9 cellular contexts compared by ENCODE assay signal in the genomic region with DNA sequence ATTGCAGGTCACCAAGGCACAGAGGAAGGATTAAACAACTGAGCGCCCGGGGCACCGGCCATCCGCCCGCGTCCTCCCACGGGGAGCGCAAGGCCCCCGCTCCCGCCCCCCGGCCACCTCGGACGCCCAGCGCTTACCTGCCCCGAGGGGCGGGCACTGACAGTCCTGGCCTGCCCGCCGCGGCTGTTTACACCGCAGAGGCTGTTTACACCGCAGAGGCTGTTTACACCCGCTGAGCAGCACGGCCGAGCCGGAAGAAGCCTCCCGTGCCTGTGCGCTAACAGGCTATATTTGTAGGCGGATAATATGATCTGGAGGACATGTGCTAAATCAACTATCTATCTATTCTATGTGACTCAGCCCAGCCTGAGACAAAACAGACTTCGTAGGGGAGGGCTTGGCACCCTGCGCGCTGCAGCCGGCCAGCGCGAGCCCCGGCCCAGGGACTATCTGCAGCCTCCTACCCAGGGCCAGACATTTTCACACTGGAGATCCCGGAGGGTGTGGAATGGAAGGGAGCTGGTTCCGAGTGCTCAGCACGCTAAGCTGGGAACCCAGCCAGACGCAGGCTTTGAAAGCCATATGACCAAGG. TPM values are rescaled to one million over a fixed set of nuclear protein-coding genes. Genes with fewer than 3 reads are reported as not detected.
DNase-seq lines count a peak whose midpoint lies in the region; ATAC-seq and TF ChIP-seq lines count a peak whose summit lies in the region.
"Had no signal": no experiment of that assay in that cellular context is flagged by ENCODE, and none has a peak within 500 bp of the region (broad histone marks: within the 10 kb centered on the region; RNA-seq: fewer than 3 reads in every experiment).

A gene with protein sequence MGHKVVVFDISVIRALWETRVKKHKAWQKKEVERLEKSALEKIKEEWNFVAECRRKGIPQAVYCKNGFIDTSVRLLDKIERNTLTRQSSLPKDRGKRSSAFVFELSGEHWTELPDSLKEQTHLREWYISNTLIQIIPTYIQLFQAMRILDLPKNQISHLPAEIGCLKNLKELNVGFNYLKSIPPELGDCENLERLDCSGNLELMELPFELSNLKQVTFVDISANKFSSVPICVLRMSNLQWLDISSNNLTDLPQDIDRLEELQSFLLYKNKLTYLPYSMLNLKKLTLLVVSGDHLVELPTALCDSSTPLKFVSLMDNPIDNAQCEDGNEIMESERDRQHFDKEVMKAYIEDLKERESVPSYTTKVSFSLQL (minus strand): TSS at position 263 of the 592 bp plus-strand sequence. CDS start 14,711 bp downstream, outside the sequence.

- no peak within 1 kb of the TSS for H3K27ac ChIP-seq in DOHH2 (ENCODE audit: low read depth, low read length)
- peak within 1 kb of the TSS; percentile 77 for H3K27ac ChIP-seq in SJSA1
- H3K27ac ChIP-seq in mammary epithelial cell (ENCODE audit: insufficient read depth, low read depth, low read length) = no peak within 1 kb of the TSS
- H3K27ac ChIP-seq in skin epidermis = peak within 1 kb of the TSS in 14 of 21 experiments; percentile 20 to 81 (median 56)
- H3K27ac ChIP-seq: KMS-11 had no signal

- intact Hi-C loops in mammary epithelial cell (cut with micrococcal nuclease) = no loop called here

- H3K9ac ChIP-seq in mammary epithelial cell (ENCODE audit: insufficient read depth, low read length) = no peak within 1 kb of the TSS
- H3K9ac ChIP-seq: KMS-11 had no signal

- H3K4me3 ChIP-seq in DOHH2 (ENCODE audit: low read length) (peak within 1 kb of the TSS; percentile 11; the same call in 1 of the 2 replicates), SJSA1 (peak within 1 kb of the TSS; percentile 31), mammary epithelial cell (replicated peaks in 1 of 3; ENCODE audit: insufficient read depth in 1 of 3, low read depth in 2 of 3, low read length in 3 of 3) (peak within 1 kb of the TSS; percentile 40 to 50 (median 49)), skin epidermis (peak within 1 kb of the TSS; percentile 24 to 56 (median 37))

- DNase-seq in SJSA1 (ENCODE audit: low read depth in 1 of 2, low spot score in 2 of 2) (peak in 1 of 2 experiments; percentile 30), mammary epithelial cell (peak; percentile 23), immature natural killer cell (peak in 2 of 3 donors; percentile 15 to 23), NCI-H2196 treated with DMSO at 0.1 percent for 48 hours (lab: John Stamatoyannopoulos, UW; ENCODE audit: unreplicated experiment) (no peak), SW 1271 (lab: John Stamatoyannopoulos, UW) (no peak)

- BruUV-seq in mammary epithelial cell (replicated peaks; lab: Mats Ljungman, UMichigan) = no TSS peak

- dilution Hi-C loops in mammary epithelial cell (cut with HindIII; ENCODE audit: low sequenced_read_pairs) = no loop called here

- H3F3A ChIP-seq in DOHH2 (ENCODE audit: control insufficient read depth, insufficient read depth) = no peaks in the 10 kb centered on the region

- no peak within 1 kb of the TSS for H3K27ac Mint-ChIP-seq in immature natural killer cell

- peaks cover 10% of the 10 kb centered on the region for H3K4me1 ChIP-seq in DOHH2 (ENCODE audit: control insufficient read depth, low read length)
- H3K4me1 ChIP-seq in SJSA1 (replicated peaks) = peaks cover 29% of the 10 kb centered on the region
- H3K4me1 ChIP-seq in mammary epithelial cell (ENCODE audit: insufficient read depth, low read length) = peaks cover 7% of the 10 kb centered on the region

- CTCF ChIA-PET in mammary epithelial cell (lab: Charles Lee; ENCODE audit: low non-redundant PET) = no interaction called here

- no peaks in the 10 kb centered on the region for H3K79me2 ChIP-seq in DOHH2 (ENCODE audit: control insufficient read depth, low read length)
- no peaks in the 10 kb centered on the region for H3K79me2 ChIP-seq in mammary epithelial cell (ENCODE audit: insufficient read depth, low read length)

- H2AFZ ChIP-seq in mammary epithelial cell (ENCODE audit: low read depth, low read length) = peak within 1 kb of the TSS; percentile 90

- H3K9me2 ChIP-seq in DOHH2 (replicated peaks; ENCODE audit: control insufficient read depth, low read length) = no peaks in the 10 kb centered on the region

- H3K9me3 ChIP-seq in DOHH2 (ENCODE audit: control insufficient read depth, insufficient read depth, low read length) (no peaks in the 10 kb centered on the region; the same call in 1 of the 2 replicates), SJSA1 (replicated peaks) (no peaks in the 10 kb centered on the region), mammary epithelial cell (replicated peaks; ENCODE audit: insufficient read depth, low read length) (no peaks in the 10 kb centered on the region)

- H3K4me3 Mint-ChIP-seq in immature natural killer cell = peak within 1 kb of the TSS in 4 of 5 donors; percentile 15 to 49 (median 36)

- TF ChIP-seq CTCF in DOHH2 (IDR thresholded peaks at IDR 0.05; ENCODE audit: low read depth, low read length, poor library complexity, severe bottlenecking) (no peak), mammary epithelial cell (conservative IDR thresholded peaks at IDR 0.05 in 1 of 2, IDR thresholded peaks at IDR 0.05 in 1 of 2; ENCODE audit: extremely low read depth in 1 of 2, insufficient read depth in 1 of 2, low read depth in 1 of 2, low read length in 2 of 2) (no peak)

- no peaks in the 10 kb centered on the region; the same call in 1 of the 2 replicates for H3K27me3 ChIP-seq in DOHH2 (ENCODE audit: control insufficient read depth, low read length)
- no peaks in the 10 kb centered on the region for H3K27me3 ChIP-seq in SJSA1 (replicated peaks)
- no peaks in the 10 kb centered on the region for H3K27me3 ChIP-seq in mammary epithelial cell (ENCODE audit: insufficient read depth, low read length)

- peaks cover 0 to 2% (median 0%) of the 10 kb centered on the region in 6 donors for H3K9me3 Mint-ChIP-seq in immature natural killer cell

- H4K20me1 ChIP-seq in DOHH2 (ENCODE audit: control insufficient read depth, insufficient read depth, low read depth, low read length) (no peaks in the 10 kb centered on the region), mammary epithelial cell (ENCODE audit: insufficient read depth, low read length) (no peaks in the 10 kb centered on the region)

- H3K36me3 Mint-ChIP-seq in immature natural killer cell = peaks cover 0 to 4% (median 0%) of the 10 kb centered on the region in 3 donors

- WGBS in mammary epithelial cell (ENCODE audit: low coverage, missing lambda C conversion rate) = 4% methylated on average over 17 of the region's 39 CpGs

- H3K27me3 Mint-ChIP-seq in immature natural killer cell (ENCODE audit: low read depth in 3 of 3) = peaks cover 8 to 15% (median 10%) of the 10 kb centered on the region in 3 donors

- no peak for ATAC-seq in GM21528 (IDR thresholded peaks at IDR 0.05; ENCODE audit: low FRiP score, unreplicated experiment)

- H3K4me2 ChIP-seq in DOHH2 (ENCODE audit: low read length) = peak within 1 kb of the TSS; percentile 24; the same call in 1 of the 2 replicates
- H3K4me2 ChIP-seq in mammary epithelial cell (ENCODE audit: insufficient read depth, low read depth, low read length) = peak within 1 kb of the TSS; percentile 86
- H3K4me2 ChIP-seq: KMS-11 had no signal

- H3K36me3 ChIP-seq in DOHH2 (ENCODE audit: control insufficient read depth, low read length) (no peaks in the 10 kb centered on the region), SJSA1 (no peaks in the 10 kb centered on the region), mammary epithelial cell (ENCODE audit: insufficient read depth, low read length) (no peaks in the 10 kb centered on the region)

- in situ Hi-C loops in mammary epithelial cell (cut with MboI; ENCODE audit: low sequenced_read_pairs in 2 of 2) = no loop called here

- peaks cover 6 to 17% of the 10 kb centered on the region in 2 donors for H3K4me1 Mint-ChIP-seq in immature natural killer cell

RNA-seq across cellular contexts. Expression of the gene that starts here (rescaled TPM):
- total RNA-seq in SJSA1 (2014; rRNA removed; shearing (Covaris generic)) = 0.61 and 2.8 TPM in 2 replicates
- under 1 TPM; under 0.01 to 0.07 TPM for total RNA-seq in mammary epithelial cell
- 0.03 TPM for polyA plus RNA-seq in mammary epithelial cell
- not detected for polyA minus RNA-seq in mammary epithelial cell
- polyA plus RNA-seq in immature natural killer cell = not detected

Comparison
In these comparisons a context has a peak if more than half of its experiments do, and no peak if none do; other contexts are left out.
1. Peak in DNase-seq, H3K4me3 ChIP-seq and H3K4me2 ChIP-seq in mammary epithelial cell; RNA of the gene not detected or under 1 TPM.
2. Peak in DNase-seq in immature natural killer cell; RNA of the gene not detected or under 1 TPM.
3. H3K27ac ChIP-seq: peak in SJSA1 (single experiment) and skin epidermis (14 of 21); none in DOHH2 (single experiment) and mammary epithelial cell (single experiment).
4. Peak in every context shown above with its lines, with median percentiles within 50 percentile points of each other: H3K4me3 ChIP-seq.